ENCODE assay signal across 35 cellular contexts in genomic region chr2:180279581-180279980, GRCh38.
"Had no signal": no experiment of that assay in that cellular context is flagged by ENCODE, and none has a peak within 500 bp of the region (broad histone marks: within the 10 kb centered on the region; RNA-seq: fewer than 3 reads in every experiment).

No MANE protein-coding gene starts in this region.

- H3K4me3 ChIP-seq: MG63 had no signal

- H3K36me3 ChIP-seq: MG63 had no signal

- H3K9ac ChIP-seq: KMS-11 had no signal

- H3K4me2 ChIP-seq: KMS-11 had no signal

- H3K27ac ChIP-seq: KMS-11 had no signal

- DNase-seq: Karpas-422, Kasumi-1, KG1, MG63, MM.1S, MV-4-11, NCI-H1048, NCI-H1092, NCI-H1092 treated with DMSO at 0.1 percent for 48 hours, NCI-H1105, NCI-H1105 treated with DMSO at 0.1 percent for 48 hours, NCI-H1417, NCI-H1417 treated with DMSO at 0.1 percent for 48 hours, NCI-H1436, NCI-H1436 treated with DMSO at 0.1 percent for 48 hours, NCI-H146, NCI-H1694, NCI-H1694 treated with DMSO at 0.1 percent for 48 hours, NCI-H187, NCI-H187 treated with DMSO at 0.1 percent for 48 hours, NCI-H1930, NCI-H2029, NCI-H2029 treated with DMSO at 0.1 percent for 48 hours, NCI-H2081, NCI-H2081 treated with DMSO at 0.1 percent for 48 hours, NCI-H2107, NCI-H2171, NCI-H2171 treated with DMSO at 0.1 percent for 48 hours, NCI-H2227 treated with DMSO at 0.1 percent for 48 hours, NCI-H226, NCI-H345, NCI-H446, NCI-H446 treated with DMSO at 0.1 percent for 48 hours, NCI-H510A had no signal

- H3K9me3 ChIP-seq: MG63 had no signal

- H3K27me3 ChIP-seq: MG63 had no signal
